Comparison of ENCODE assay signal across 26 cellular contexts in genomic region chr1:117580436-117580835, GRCh38.
"Had no signal": no experiment of that assay in that cellular context is flagged by ENCODE, and none has a peak within 500 bp of the region (broad histone marks: within the 10 kb centered on the region; RNA-seq: fewer than 3 reads in every experiment).

No MANE protein-coding gene starts in this region.

- H3K27me3 ChIP-seq: brain microvascular endothelial cell had no signal

- DNase-seq: activated CD4-positive, alpha-beta memory T cell treated with anti-CD3 and anti-CD28 coated beads, Interleukin-2, amount 10 ng/mL, durations not matched to agents 7 days and 5 days; activated CD4-positive, alpha-beta T cell treated with anti-CD3 and anti-CD28 coated beads for 1 hour; activated CD4-positive, alpha-beta T cell treated with anti-CD3 and anti-CD28 coated beads for 4 hours; activated CD4-positive, alpha-beta T cell treated with anti-CD3 and anti-CD28 coated beads, Interleukin-2, amount 10 ng/mL, durations not matched to agents 7 days and 5 days; activated CD4-positive, alpha-beta T cell treated with anti-CD3 and anti-CD28 coated beads, Interleukin-2, amount 50 U/mL, for 4 hours; activated CD8-positive, alpha-beta memory T cell treated with anti-CD3 and anti-CD28 coated beads, Interleukin-2, amount 50 U/mL, for 48 hours; activated gamma-delta T cell; activated naive CD4-positive, alpha-beta T cell; activated naive CD4-positive, alpha-beta T cell treated with anti-CD3 and anti-CD28 coated beads, Interleukin-2, amount 10 ng/mL, durations not matched to agents 7 days and 5 days; activated naive CD8-positive, alpha-beta T cell treated with anti-CD3 and anti-CD28 coated beads, Interleukin-2, amount 10 ng/mL, durations not matched to agents 7 days and 5 days; activated T-cell treated with anti-CD3 and anti-CD28 coated beads for 4 hours; activated T-cell treated with anti-CD3 and anti-CD28 coated beads, Interleukin-2, amount 50 U/mL, for 4 hours; brain microvascular endothelial cell; caudate nucleus; cortex of kidney; dermis blood vessel endothelial cell; effector CD4-positive, alpha-beta T cell; effector memory CD8-positive, alpha-beta T cell; foreskin fibroblast; T-helper 2 cell had no signal

- ATAC-seq: activated naive CD4-positive, alpha-beta T cell treated with anti-CD3 and anti-CD28 coated beads, Interleukin-2, amount 50 U/mL, for 72 hours; activated T-cell treated with anti-CD3 and anti-CD28 coated beads, Interleukin-2, amount 50 U/mL, for 4 hours; activated T-helper 17 cell treated with anti-CD3 and anti-CD28 coated beads, Interleukin-2, amount 50 U/mL, for 72 hours; effector memory CD8-positive, alpha-beta T cell; WTC11 had no signal

- H3K36me3 ChIP-seq: brain microvascular endothelial cell had no signal

- FAIRE-seq: astrocyte, colon, frontal cortex had no signal
